In genomic region chr5:55715519-55716078, GRCh38 we compare ENCODE assay signal across 8 cellular contexts. TPM values are rescaled to one million over a fixed set of nuclear protein-coding genes. Genes with fewer than 3 reads are reported as not detected.
"Had no signal": no experiment of that assay in that cellular context is flagged by ENCODE, and none has a peak within 500 bp of the region (broad histone marks: within the 10 kb centered on the region; RNA-seq: fewer than 3 reads in every experiment).

No MANE protein-coding gene starts in this region.

- ATAC-seq: GM12878 had no signal

- DNase-seq: GDM1, GF-D8 had no signal

- FAIRE-seq: G401.6, GM12878, GM12891, GM18507, GM19239 had no signal

- H3K4me3 ChIP-seq: GM12878 had no signal

RNA-seq across cellular contexts. Expression of gene DDX4, which starts 22.3 kb away (rescaled TPM):
- total RNA-seq: G401 had no signal
